Comparison of ENCODE assay signal across 20 cellular contexts in the genomic region with DNA sequence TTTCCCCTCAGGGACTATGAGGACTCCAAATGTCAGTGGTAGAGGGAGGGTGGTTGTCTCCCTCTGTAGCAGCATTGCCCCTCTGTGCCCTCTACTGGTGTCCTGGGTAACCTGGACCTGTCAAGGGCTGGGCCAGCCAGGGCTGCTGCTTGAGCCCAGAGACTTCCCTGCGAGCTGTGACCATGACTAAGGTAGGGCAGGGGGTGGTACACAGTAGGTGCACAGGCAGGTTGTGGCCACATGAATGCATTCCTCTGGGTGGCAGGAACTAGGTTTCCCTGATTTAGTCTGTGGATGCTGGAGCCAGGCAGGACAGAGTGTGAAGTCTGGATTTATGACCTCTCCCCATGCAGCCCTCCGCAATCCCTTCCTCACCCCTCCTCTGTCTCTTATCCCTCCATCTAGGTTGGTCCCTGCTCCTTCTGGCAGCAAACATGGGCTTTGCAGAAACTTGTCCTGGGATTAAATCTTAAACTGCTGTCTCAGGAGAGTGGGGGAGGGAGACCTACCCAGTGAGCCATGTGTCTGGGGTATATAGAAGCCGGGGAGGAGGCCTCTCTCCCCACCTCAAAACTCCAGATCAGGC. TPM values are rescaled to one million over a fixed set of nuclear protein-coding genes. Genes with fewer than 3 reads are reported as not detected.
A peak's percentile ranks its signal among the peaks of the same experiment; 100 is the strongest.
DNase-seq lines count a peak whose midpoint lies in the region; ATAC-seq and TF ChIP-seq lines count a peak whose summit lies in the region.
"Had no signal": no experiment of that assay in that cellular context is flagged by ENCODE, and none has a peak within 500 bp of the region (broad histone marks: within the 10 kb centered on the region; RNA-seq: fewer than 3 reads in every experiment).

No MANE protein-coding gene starts in this region.

- H3K27me3 ChIP-seq in GM23338 (ENCODE audit: insufficient read depth) = no peaks in the 10 kb centered on the region
- no peaks in the 10 kb centered on the region for H3K27me3 ChIP-seq in mammary epithelial cell (ENCODE audit: insufficient read depth, low read length)
- no peaks in the 10 kb centered on the region for H3K27me3 ChIP-seq in neural progenitor cell

- WGBS in mammary epithelial cell (ENCODE audit: low coverage, missing lambda C conversion rate) = 60% methylated on average over 2 of the region's 3 CpGs

- H3K4me3 ChIP-seq in GM23338 (no peak overlapping the region), mammary epithelial cell (replicated peaks in 1 of 3; ENCODE audit: insufficient read depth in 1 of 3, low read depth in 2 of 3, low read length in 3 of 3) (no peak overlapping the region), neural progenitor cell (no peak overlapping the region)
- H3K4me3 ChIP-seq: lung, thoracic aorta had no signal

- H3K9ac ChIP-seq in mammary epithelial cell (ENCODE audit: insufficient read depth, low read length) = no peak overlapping the region
- no peak overlapping the region for H3K9ac ChIP-seq in neural progenitor cell

- H3F3A ChIP-seq in GM23338 (replicated peaks; ENCODE audit: low read depth) = no peaks in the 10 kb centered on the region
- H3F3A ChIP-seq in neural progenitor cell (ENCODE audit: low read depth) = peaks cover 13% of the 10 kb centered on the region

- no TSS peak for BruUV-seq in mammary epithelial cell (replicated peaks; lab: Mats Ljungman, UMichigan)

- no peak overlapping the region for H3K27ac Mint-ChIP-seq in GM23338
- H3K27ac Mint-ChIP-seq in neural progenitor cell = peak overlapping the region; percentile 66
- H3K27ac Mint-ChIP-seq: activated T-helper 17 cell treated with anti-CD3 and anti-CD28 coated beads, Interleukin-2, amount 50 U/mL, for 72 hours; CD4-positive, CD25-positive, alpha-beta regulatory T cell; IgD-negative memory B cell had no signal

- peak; percentile 32 to 73 for TF ChIP-seq CTCF in GM23338 (conservative IDR thresholded peaks at IDR 0.05; ENCODE audit: low read depth in 2 of 2)
- TF ChIP-seq CTCF in mammary epithelial cell (conservative IDR thresholded peaks at IDR 0.05 in 1 of 2, IDR thresholded peaks at IDR 0.05 in 1 of 2; ENCODE audit: extremely low read depth in 1 of 2, insufficient read depth in 1 of 2, low read depth in 1 of 2, low read length in 2 of 2) = peak in 1 of 2 donors; percentile 33
- peak; percentile 16 for TF ChIP-seq CTCF in neural progenitor cell (IDR thresholded peaks at IDR 0.05)

- H3K9me3 ChIP-seq in mammary epithelial cell (replicated peaks; ENCODE audit: insufficient read depth, low read length) = no peaks in the 10 kb centered on the region
- no peaks in the 10 kb centered on the region for H3K9me3 ChIP-seq in neural progenitor cell (ENCODE audit: low read depth)
- H3K9me3 ChIP-seq: thoracic aorta had no signal

- H3K27me3 Mint-ChIP-seq in GM23338 (ENCODE audit: insufficient read depth, low read depth, poor library complexity) (peaks cover 35% of the 10 kb centered on the region), neural progenitor cell (ENCODE audit: insufficient read depth, low read depth) (peaks cover 14% of the 10 kb centered on the region)
- H3K27me3 Mint-ChIP-seq: IgD-negative memory B cell had no signal

- ATAC-seq in GM23338 = peak; percentile 48
- no peak for ATAC-seq in HG03159 (IDR thresholded peaks at IDR 0.05; ENCODE audit: unreplicated experiment)
- ATAC-seq: activated T-helper 17 cell treated with anti-CD3 and anti-CD28 coated beads, Interleukin-2, amount 50 U/mL, for 72 hours; right cardiac atrium had no signal

- peaks cover 31% of the 10 kb centered on the region for H3K4me1 Mint-ChIP-seq in GM23338
- H3K4me1 Mint-ChIP-seq in neural progenitor cell = peaks cover 24% of the 10 kb centered on the region
- H3K4me1 Mint-ChIP-seq: activated T-helper 17 cell treated with anti-CD3 and anti-CD28 coated beads, Interleukin-2, amount 50 U/mL, for 72 hours; CD4-positive, CD25-positive, alpha-beta regulatory T cell had no signal

- H3K9me3 Mint-ChIP-seq in GM23338 (no peaks in the 10 kb centered on the region; the same call in 2 of the 3 replicates), neural progenitor cell (peaks cover 3% of the 10 kb centered on the region)
- H3K9me3 Mint-ChIP-seq: activated T-helper 17 cell treated with anti-CD3 and anti-CD28 coated beads, Interleukin-2, amount 50 U/mL, for 72 hours; IgD-negative memory B cell had no signal

- H3K4me1 ChIP-seq in GM23338 (ENCODE audit: insufficient read depth) = peaks cover 13% of the 10 kb centered on the region
- peaks cover 26% of the 10 kb centered on the region for H3K4me1 ChIP-seq in mammary epithelial cell (ENCODE audit: insufficient read depth, low read length)
- peaks cover 18% of the 10 kb centered on the region for H3K4me1 ChIP-seq in neural progenitor cell

- no peak overlapping the region for H3K4me2 ChIP-seq in GM23338
- H3K4me2 ChIP-seq in mammary epithelial cell (ENCODE audit: insufficient read depth, low read depth, low read length) = no peak overlapping the region
- no peak overlapping the region for H3K4me2 ChIP-seq in neural progenitor cell

- intact Hi-C loops in mammary epithelial cell (cut with micrococcal nuclease) = no loop called here

- H3K27ac ChIP-seq in GM23338 (ENCODE audit: low read depth) (no peak overlapping the region), mammary epithelial cell (ENCODE audit: insufficient read depth, low read depth, low read length) (no peak overlapping the region), neural progenitor cell (no peak overlapping the region)
- H3K27ac ChIP-seq: thoracic aorta had no signal

- H3K79me2 ChIP-seq in GM23338 (replicated peaks; ENCODE audit: insufficient read depth) = no peaks in the 10 kb centered on the region
- H3K79me2 ChIP-seq in mammary epithelial cell (ENCODE audit: insufficient read depth, low read length) = no peaks in the 10 kb centered on the region
- no peaks in the 10 kb centered on the region for H3K79me2 ChIP-seq in neural progenitor cell (ENCODE audit: low read depth)

- H4K20me1 ChIP-seq in GM23338 (replicated peaks; ENCODE audit: insufficient read depth) (no peaks in the 10 kb centered on the region), mammary epithelial cell (ENCODE audit: insufficient read depth, low read length) (no peaks in the 10 kb centered on the region), neural progenitor cell (ENCODE audit: low read depth) (no peaks in the 10 kb centered on the region)

- H2AFZ ChIP-seq in GM23338 (no peak overlapping the region), mammary epithelial cell (ENCODE audit: low read depth, low read length) (no peak overlapping the region), neural progenitor cell (replicated peaks) (no peak overlapping the region)

- H3K36me3 ChIP-seq in GM23338 (ENCODE audit: insufficient read depth) = no peaks in the 10 kb centered on the region
- H3K36me3 ChIP-seq in mammary epithelial cell (ENCODE audit: insufficient read depth, low read length) = no peaks in the 10 kb centered on the region
- H3K36me3 ChIP-seq in neural progenitor cell = no peaks in the 10 kb centered on the region
- H3K36me3 ChIP-seq: thoracic aorta had no signal

- H3K36me3 Mint-ChIP-seq in GM23338 (ENCODE audit: low read depth) (no peaks in the 10 kb centered on the region; the same call in 2 of the 3 replicates), neural progenitor cell (no peaks in the 10 kb centered on the region)
- H3K36me3 Mint-ChIP-seq: CD4-positive, CD25-positive, alpha-beta regulatory T cell; IgD-negative memory B cell had no signal

- DNase-seq in GM23338 (ENCODE audit: low spot score) (peak; percentile 43), NCI-H82 (lab: John Stamatoyannopoulos, UW) (peak; percentile 97), mammary epithelial cell (peak; percentile 30), neural progenitor cell (ENCODE audit: low spot score) (no peak), hippocampal formation (lab: John Stamatoyannopoulos, UW) (no peak), GM19238 (ENCODE audit: insufficient read length, low spot score) (no peak)
- DNase-seq: amniotic stem cell; CD4-positive, CD25-positive, alpha-beta regulatory T cell; EL; HCEC 1CT; NCI-H1092 treated with DMSO at 0.1 percent for 48 hours; OCI-M1; right cardiac atrium had no signal

- in situ Hi-C loops in mammary epithelial cell (cut with MboI; ENCODE audit: low sequenced_read_pairs in 2 of 2) = no loop called here

- CTCF ChIA-PET in mammary epithelial cell (lab: Charles Lee; ENCODE audit: low non-redundant PET) = no interaction called here

- dilution Hi-C loops in mammary epithelial cell (cut with HindIII; ENCODE audit: low sequenced_read_pairs) = no loop called here

- H3K9me2 ChIP-seq in GM23338 (ENCODE audit: insufficient read depth) = no peaks in the 10 kb centered on the region

- H3K4me3 Mint-ChIP-seq in GM23338 (no peak overlapping the region), neural progenitor cell (no peak overlapping the region)
- H3K4me3 Mint-ChIP-seq: activated T-helper 17 cell treated with anti-CD3 and anti-CD28 coated beads, Interleukin-2, amount 50 U/mL, for 72 hours; CD4-positive, CD25-positive, alpha-beta regulatory T cell; IgD-negative memory B cell had no signal

TF ChIP-seq in GM23338, 12 proteins besides CTCF, POLR2A, EP300 and RAD21 (continues in another document):
- TF ChIP-seq EZH2 (IDR thresholded peaks at IDR 0.05; ENCODE audit: low read depth, unreplicated experiment) (no peak), STAT1 (IDR thresholded peaks at IDR 0.05; ENCODE audit: unreplicated experiment) (no peak), JUNB (IDR thresholded peaks at IDR 0.05; ENCODE audit: unreplicated experiment) (no peak)

RNA-seq across cellular contexts. Expression of gene SEMA3F, which starts 8.7 kb away (rescaled TPM):
- total RNA-seq in GM23338 (2014; rRNA removed; shearing (Covaris generic)) = 32.6 and 67.6 TPM in 2 replicates
- polyA plus RNA-seq in GM23338 (2016; fragmentation: Nextera tagmentation; extraction: Ambion mirVana) = 2.3 and 2.8 TPM in 2 replicates
- total RNA-seq in mammary epithelial cell = 100 to 1,000 TPM; 102 to 129 TPM
- 108 TPM for polyA plus RNA-seq in mammary epithelial cell
- polyA minus RNA-seq in mammary epithelial cell = 76.2 TPM
- 14.5 and 42.5 TPM in 2 replicates for total RNA-seq in neural progenitor cell (ENCODE audit: low replicate concordance)
- polyA plus RNA-seq: CD4-positive, CD25-positive, alpha-beta regulatory T cell; IgD-negative memory B cell had no signal

RNA-seq across cellular contexts. Expression of gene GNAT1, which starts 45.0 kb away (rescaled TPM):
- not detected in 2 replicates for total RNA-seq in GM23338 (2014; rRNA removed; shearing (Covaris generic))
- not detected in 2 replicates for polyA plus RNA-seq in GM23338 (2016; fragmentation: Nextera tagmentation; extraction: Ambion mirVana)
- total RNA-seq in mammary epithelial cell = 1 to 10 TPM in 1 of 2 donors, under 1 TPM in 1; 0.17 to 1.8 TPM
- 0.05 TPM for polyA plus RNA-seq in mammary epithelial cell
- not detected for polyA minus RNA-seq in mammary epithelial cell
- 0.03 TPM in 1 of 2 replicates, not detected in the other for total RNA-seq in neural progenitor cell (ENCODE audit: low replicate concordance)
- total RNA-seq: activated CD8-positive, alpha-beta memory T cell treated with anti-CD3 and anti-CD28 coated beads for 36 hours; activated T-helper 17 cell treated with anti-CD3 and anti-CD28 coated beads, Interleukin-2, amount 50 U/mL, for 72 hours; CD4-positive, CD25-positive, alpha-beta regulatory T cell; lung; right cardiac atrium had no signal
- polyA plus RNA-seq: CD4-positive, CD25-positive, alpha-beta regulatory T cell; IgD-negative memory B cell; neural cell; right cardiac atrium had no signal

RNA-seq across cellular contexts. Expression of gene RBM5, which starts 57.7 kb away (rescaled TPM):
- 111 and 130 TPM in 2 replicates for total RNA-seq in GM23338 (2014; rRNA removed; shearing (Covaris generic))
- polyA plus RNA-seq in GM23338 (2016; fragmentation: Nextera tagmentation; extraction: Ambion mirVana) (31.8 and 44.9 TPM in 2 replicates), mammary epithelial cell (59.5 TPM)
- total RNA-seq in mammary epithelial cell (100 to 1,000 TPM; 105 to 116 TPM), neural progenitor cell (ENCODE audit: low replicate concordance) (282 and 372 TPM in 2 replicates)
- 104 TPM for polyA minus RNA-seq in mammary epithelial cell

RNA-seq across cellular contexts. Expression of gene SLC38A3, which starts 58.7 kb away (rescaled TPM):
- 0.28 and 3.0 TPM in 2 replicates for total RNA-seq in GM23338 (2014; rRNA removed; shearing (Covaris generic))
- polyA plus RNA-seq in GM23338 (2016; fragmentation: Nextera tagmentation; extraction: Ambion mirVana) (0.68 and 1.3 TPM in 2 replicates), mammary epithelial cell (0.06 TPM)
- total RNA-seq in mammary epithelial cell (under 1 TPM in 1 of 2 donors, not detected in 1; 0.67 TPM), neural progenitor cell (ENCODE audit: low replicate concordance) (0.17 and 0.77 TPM in 2 replicates)
- polyA minus RNA-seq in mammary epithelial cell = not detected
- total RNA-seq: CD4-positive, CD25-positive, alpha-beta regulatory T cell had no signal
- polyA plus RNA-seq: CD4-positive, CD25-positive, alpha-beta regulatory T cell; IgD-negative memory B cell; neural cell had no signal

Comparison
In these comparisons a context has a peak if more than half of its experiments do, and no peak if none do; other contexts are left out.
1. DNase-seq: peak in GM23338 (single experiment), NCI-H82 (single experiment) and mammary epithelial cell (single experiment); none in neural progenitor cell (single experiment), hippocampal formation (0 of 2) and GM19238 (single experiment).